4 cellular contexts compared by ENCODE assay signal in the genomic region with DNA sequence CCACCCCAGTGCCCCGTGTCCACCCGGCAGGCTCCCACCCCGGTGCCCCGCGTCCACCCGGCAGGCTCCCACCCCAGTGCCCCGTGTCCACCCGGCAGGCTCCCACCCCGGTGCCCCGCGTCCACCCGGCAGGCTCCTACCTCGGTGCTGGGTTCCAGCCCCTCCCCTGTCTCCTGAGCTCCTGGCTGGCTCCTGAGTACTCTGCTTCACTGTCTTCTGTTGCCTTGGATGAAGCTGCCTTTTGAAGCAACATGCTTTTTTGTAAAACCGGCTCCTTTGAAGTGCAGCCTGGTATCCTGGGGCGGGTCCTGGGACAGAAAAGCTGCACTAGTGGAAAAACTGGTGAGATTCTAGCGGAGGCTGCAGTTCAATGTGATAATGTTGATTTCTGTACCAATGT. TPM values are rescaled to one million over a fixed set of nuclear protein-coding genes. Genes with fewer than 3 reads are reported as not detected.
"Had no signal": no experiment of that assay in that cellular context is flagged by ENCODE, and none has a peak within 500 bp of the region (broad histone marks: within the 10 kb centered on the region; RNA-seq: fewer than 3 reads in every experiment).

No MANE protein-coding gene starts in this region.

RNA-seq across cellular contexts. Expression of a gene that starts 6.6 kb away (rescaled TPM):
- total RNA-seq: activated CD4-positive, alpha-beta T cell treated with anti-CD3 and anti-CD28 coated beads for 36 hours; activated CD8-positive, alpha-beta memory T cell treated with anti-CD3 and anti-CD28 coated beads, Interleukin-2, amount 10 ng/mL, durations not matched to agents 7 days and 5 days; activated CD8-positive, alpha-beta T cell treated with anti-CD3 and anti-CD28 coated beads, Interleukin-2, amount 10 ng/mL, durations not matched to agents 7 days and 5 days; activated T-helper 2 cell treated with anti-CD3 and anti-CD28 coated beads, Interferon-gamma antibody, Interleukin-2, Interleukin-4, amounts not matched to agents 10 μg/mL and 5 μg/mL and 100 μg/mL, durations not matched to agents 14 hours and 24 hours and 36 hours had no signal

RNA-seq across cellular contexts. Expression of a gene that starts 6.8 kb away (rescaled TPM):
- total RNA-seq: activated CD8-positive, alpha-beta memory T cell treated with anti-CD3 and anti-CD28 coated beads, Interleukin-2, amount 10 ng/mL, durations not matched to agents 7 days and 5 days; activated CD8-positive, alpha-beta T cell treated with anti-CD3 and anti-CD28 coated beads, Interleukin-2, amount 10 ng/mL, durations not matched to agents 7 days and 5 days; activated T-helper 2 cell treated with anti-CD3 and anti-CD28 coated beads, Interferon-gamma antibody, Interleukin-2, Interleukin-4, amounts not matched to agents 10 μg/mL and 5 μg/mL and 100 μg/mL, durations not matched to agents 14 hours and 24 hours and 36 hours had no signal
